Comparison of ENCODE assay signal across 8 cellular contexts in the genomic region with DNA sequence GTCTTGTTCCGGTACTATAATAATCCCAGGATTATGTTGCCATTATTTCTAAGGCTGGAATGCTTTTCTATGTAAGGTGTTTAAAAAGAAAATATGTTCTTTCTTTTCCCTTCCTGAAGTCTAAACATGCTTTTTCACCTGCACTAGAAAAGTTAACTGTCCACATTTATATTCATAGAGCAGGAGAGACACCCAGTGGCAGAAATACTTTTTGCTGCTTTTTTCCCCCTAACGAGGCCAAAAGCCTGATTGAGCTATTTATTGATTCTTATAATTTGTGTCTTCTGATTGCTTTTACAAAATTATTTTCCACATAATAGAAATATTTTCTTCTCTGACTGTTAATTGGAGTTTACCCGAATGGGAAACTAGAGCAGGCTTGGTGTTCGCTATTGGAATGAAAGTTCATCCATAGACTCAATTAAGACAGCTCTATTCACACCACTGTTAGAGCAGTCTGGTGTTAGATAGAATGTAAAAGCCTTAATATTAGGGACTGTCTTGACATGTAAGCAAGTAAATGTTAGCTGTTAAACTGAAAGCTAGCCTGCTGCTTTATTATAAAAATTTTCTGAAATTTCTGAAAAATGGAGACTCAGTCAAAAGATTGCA. TPM values are rescaled to one million over a fixed set of nuclear protein-coding genes. Genes with fewer than 3 reads are reported as not detected.
DNase-seq lines count a peak whose midpoint lies in the region; ATAC-seq, FAIRE-seq and TF ChIP-seq lines count a peak whose summit lies in the region.

No MANE protein-coding gene starts in this region.

- no peaks in the 10 kb centered on the region for H3K4me1 ChIP-seq in mucosa of descending colon (ENCODE audit: low read depth)

- no peak for TF ChIP-seq POLR2A in H54 (IDR thresholded peaks at IDR 0.05; ENCODE audit: low read depth, low read length)

- H3K4me1 Mint-ChIP-seq in activated naive CD8-positive, alpha-beta T cell (ENCODE audit: low read depth), result peaks cover 12% of the 10 kb centered on the region
- peaks cover 7% of the 10 kb centered on the region for H3K4me1 Mint-ChIP-seq in activated naive CD8-positive, alpha-beta T cell treated with anti-CD3 and anti-CD28 coated beads, Interleukin-2, amount 50 U/mL, for 24 hours
- H3K4me1 Mint-ChIP-seq in chondrocyte (ENCODE audit: low read depth), result no peaks in the 10 kb centered on the region

- FAIRE-seq in H54 (lab: Jason Lieb, UNC), result peak; percentile 94

- H3K9me3 Mint-ChIP-seq in activated naive CD8-positive, alpha-beta T cell (ENCODE audit: low read depth), result no peaks in the 10 kb centered on the region
- H3K9me3 Mint-ChIP-seq in activated naive CD8-positive, alpha-beta T cell treated with anti-CD3 and anti-CD28 coated beads, Interleukin-2, amount 50 U/mL, for 24 hours, result no peaks in the 10 kb centered on the region
- no peaks in the 10 kb centered on the region for H3K9me3 Mint-ChIP-seq in chondrocyte (ENCODE audit: low read depth)

- intact Hi-C loops in mucosa of descending colon (cut with DNase I, micrococcal nuclease), result loop anchor here (2.0 to 5.0 kb wide), 2 partner anchors 180 to 183 kb away; no protein-coding TSS in a partner anchor

- no peak for ATAC-seq in activated naive CD8-positive, alpha-beta T cell treated with anti-CD3 and anti-CD28 coated beads, Interleukin-2, amount 50 U/mL, for 24 hours
- ATAC-seq in mucosa of descending colon (peak; percentile 47), HG03045 (IDR thresholded peaks at IDR 0.05; ENCODE audit: unreplicated experiment) (no peak)

- H3K9me3 ChIP-seq in mucosa of descending colon, result no peaks in the 10 kb centered on the region

- H3K4me3 ChIP-seq in mucosa of descending colon, result no peak overlapping the region

- peak overlapping the region; percentile 13 for H3K27ac Mint-ChIP-seq in activated naive CD8-positive, alpha-beta T cell
- no peak overlapping the region for H3K27ac Mint-ChIP-seq in activated naive CD8-positive, alpha-beta T cell treated with anti-CD3 and anti-CD28 coated beads, Interleukin-2, amount 50 U/mL, for 24 hours
- no peak overlapping the region for H3K27ac Mint-ChIP-seq in chondrocyte (ENCODE audit: unreplicated experiment)

- no peaks in the 10 kb centered on the region for H3K27me3 Mint-ChIP-seq in activated naive CD8-positive, alpha-beta T cell
- no peaks in the 10 kb centered on the region for H3K27me3 Mint-ChIP-seq in activated naive CD8-positive, alpha-beta T cell treated with anti-CD3 and anti-CD28 coated beads, Interleukin-2, amount 50 U/mL, for 24 hours
- H3K27me3 Mint-ChIP-seq in chondrocyte (ENCODE audit: low read depth), result no peaks in the 10 kb centered on the region

- H3K36me3 ChIP-seq in mucosa of descending colon (ENCODE audit: low read depth), result no peaks in the 10 kb centered on the region

- H3K36me3 Mint-ChIP-seq in activated naive CD8-positive, alpha-beta T cell, result peaks cover 5% of the 10 kb centered on the region
- peaks cover 26% of the 10 kb centered on the region for H3K36me3 Mint-ChIP-seq in activated naive CD8-positive, alpha-beta T cell treated with anti-CD3 and anti-CD28 coated beads, Interleukin-2, amount 50 U/mL, for 24 hours (ENCODE audit: low read depth)
- H3K36me3 Mint-ChIP-seq in chondrocyte (ENCODE audit: low read depth), result peaks cover 15% of the 10 kb centered on the region

- no peak overlapping the region for H3K4me3 Mint-ChIP-seq in activated naive CD8-positive, alpha-beta T cell
- H3K4me3 Mint-ChIP-seq in activated naive CD8-positive, alpha-beta T cell treated with anti-CD3 and anti-CD28 coated beads, Interleukin-2, amount 50 U/mL, for 24 hours, result no peak overlapping the region
- H3K4me3 Mint-ChIP-seq in chondrocyte (ENCODE audit: unreplicated experiment), result no peak overlapping the region

- DNase-seq in activated naive CD8-positive, alpha-beta T cell treated with anti-CD3 and anti-CD28 coated beads, Interleukin-2, amount 50 U/mL, for 24 hours, result no peak
- DNase-seq in H54 (ENCODE audit: insufficient read length, low spot score) (no peak), NCI-H69 (lab: John Stamatoyannopoulos, UW) (peak; percentile 58), chondrocyte (ENCODE audit: low spot score) (no peak), mucosa of descending colon (peak in 1 of 3 donors; percentile 62), HK-2 (ENCODE audit: unreplicated experiment) (no peak)

- TF ChIP-seq CTCF in chondrocyte (IDR thresholded peaks at IDR 0.05), result peak; percentile 87
- TF ChIP-seq CTCF in mucosa of descending colon (IDR thresholded peaks at IDR 0.05), result no peak

RNA-seq across cellular contexts. Expression of a gene that starts 15.8 kb away (rescaled TPM):
- total RNA-seq in chondrocyte (11.2 to 14.1 TPM (median 11.7 TPM) in 3 replicates), mucosa of descending colon (1 to 10 TPM; 2.7 to 4.8 (median 3.8) TPM)

RNA-seq across cellular contexts. Expression of a gene that starts 21.5 kb away (rescaled TPM):
- total RNA-seq in chondrocyte (8.4 to 12.6 TPM (median 9.4 TPM) in 3 replicates), mucosa of descending colon (1 to 10 TPM; 6.7 to 8.7 (median 7.2) TPM)
